In genomic region chr15:56844463-56844862, GRCh38 we compare ENCODE assay signal across 21 cellular contexts.
"Had no signal": no experiment of that assay in that cellular context is flagged by ENCODE, and none has a peak within 500 bp of the region (broad histone marks: within the 10 kb centered on the region; RNA-seq: fewer than 3 reads in every experiment).

No MANE protein-coding gene starts in this region.

- H2AFZ ChIP-seq: parathyroid adenoma had no signal

- H3K9ac ChIP-seq: parathyroid adenoma had no signal

- H3K4me3 ChIP-seq: dorsolateral prefrontal cortex, left ventricle myocardium inferior, lung, psoas muscle, testis, tibial nerve had no signal

- H3K27me3 Mint-ChIP-seq: stimulated activated naive B cell treated with anti-CD40 and anti-IgM and Interleukin-4, amounts not matched to agents 10 μg/mL and 1 μg/mL and 100 μg/mL, for 72 hours; stimulated activated naive CD8-positive, alpha-beta T cell treated with anti-CD3 and anti-CD28 coated beads, Interleukin-15, amount 100 ng/mL, for 72 hours had no signal

- H3K4me1 Mint-ChIP-seq: nephron progenitor cell; stimulated activated naive CD8-positive, alpha-beta T cell treated with anti-CD3 and anti-CD28 coated beads, Interleukin-15, amount 100 ng/mL, for 72 hours had no signal

- H3K79me2 ChIP-seq: parathyroid adenoma had no signal

- H3K27ac ChIP-seq: dorsolateral prefrontal cortex, left ventricle myocardium inferior, parathyroid adenoma, psoas muscle, testis, tibial nerve had no signal

- H3K9me3 Mint-ChIP-seq: stimulated activated naive B cell treated with anti-CD40 and anti-IgM and Interleukin-4, amounts not matched to agents 10 μg/mL and 1 μg/mL and 100 μg/mL, for 72 hours; stimulated activated naive CD8-positive, alpha-beta T cell treated with anti-CD3 and anti-CD28 coated beads, Interleukin-15, amount 100 ng/mL, for 72 hours had no signal

- H3K27me3 ChIP-seq: dorsolateral prefrontal cortex, testis, tibial nerve had no signal

- H3K9me3 ChIP-seq: left ventricle myocardium inferior, psoas muscle, testis, tibial nerve had no signal

- H3K27ac Mint-ChIP-seq: naive thymus-derived CD4-positive, alpha-beta T cell; nephron progenitor cell; stimulated activated naive B cell treated with anti-CD40 and anti-IgM and Interleukin-4, amounts not matched to agents 10 μg/mL and 1 μg/mL and 100 μg/mL, for 72 hours had no signal

- H3K4me1 ChIP-seq: left ventricle myocardium inferior, parathyroid adenoma, psoas muscle, testis, tibial nerve had no signal

- ATAC-seq: naive thymus-derived CD4-positive, alpha-beta T cell; psoas muscle; sciatic nerve; stimulated activated naive B cell treated with anti-CD40 and anti-IgM and Interleukin-4, amounts not matched to agents 10 μg/mL and 1 μg/mL and 100 μg/mL, for 72 hours; stimulated activated naive CD8-positive, alpha-beta T cell treated with anti-CD3 and anti-CD28 coated beads, Interleukin-15, amount 100 ng/mL, for 72 hours had no signal

- DNase-seq: cortex of kidney; dorsolateral prefrontal cortex; effector CD8-positive, alpha-beta T cell; foreskin melanocyte; head of caudate nucleus; hippocampal formation; left ventricle myocardium inferior; mesenchymal stem cell; midbrain; naive thymus-derived CD4-positive, alpha-beta T cell; nephron progenitor cell; psoas muscle; stimulated activated CD4-positive, alpha-beta T cell treated with anti-CD3 and anti-CD28 coated beads, Interleukin-2, amount 100 ng/mL, for 24 hours; stimulated activated CD4-positive, alpha-beta T cell treated with anti-CD3 and anti-CD28 coated beads, Interleukin-4, amount 100 ng/mL, for 4 hours; stimulated activated naive B cell treated with anti-CD40 and anti-IgM and Interleukin-4, amounts not matched to agents 10 μg/mL and 1 μg/mL and 100 μg/mL, for 72 hours; stimulated activated naive CD8-positive, alpha-beta T cell treated with anti-CD3 and anti-CD28 coated beads, Interleukin-15, amount 100 ng/mL, for 72 hours; testis had no signal

- H3K4me3 Mint-ChIP-seq: naive thymus-derived CD4-positive, alpha-beta T cell; nephron progenitor cell; stimulated activated naive B cell treated with anti-CD40 and anti-IgM and Interleukin-4, amounts not matched to agents 10 μg/mL and 1 μg/mL and 100 μg/mL, for 72 hours; stimulated activated naive CD8-positive, alpha-beta T cell treated with anti-CD3 and anti-CD28 coated beads, Interleukin-15, amount 100 ng/mL, for 72 hours had no signal
